ENCODE assay signal across 26 cellular contexts in genomic region chr1:202708456-202709275, GRCh38. TPM values are rescaled to one million over a fixed set of nuclear protein-coding genes. Genes with fewer than 3 reads are reported as not detected.
DNase-seq lines count a peak whose midpoint lies in the region; ATAC-seq lines count a peak whose summit lies in the region.
"Had no signal": no experiment of that assay in that cellular context is flagged by ENCODE, and none has a peak within 500 bp of the region (broad histone marks: within the 10 kb centered on the region; RNA-seq: fewer than 3 reads in every experiment).

No MANE protein-coding gene starts in this region.

- H3K9me3 Mint-ChIP-seq in stimulated activated naive B cell treated with anti-CD40 and anti-IgM and Interleukin-4, amounts not matched to agents 10 μg/mL and 1 μg/mL and 100 μg/mL, for 72 hours, result no peaks in the 10 kb centered on the region
- H3K9me3 Mint-ChIP-seq: activated naive CD8-positive, alpha-beta T cell treated with anti-CD3 and anti-CD28 coated beads, Interleukin-2, amount 10 ng/mL, durations not matched to agents 7 days and 5 days; activated T-cell treated with anti-CD3 and anti-CD28 coated beads, Interleukin-2, amount 50 U/mL, for 72 hours; CD8-positive, alpha-beta T cell; memory B cell; naive B cell had no signal

- ATAC-seq in T-helper 17 cell, result no peak
- ATAC-seq in stimulated activated naive B cell treated with anti-CD40 and anti-IgM and Interleukin-4, amounts not matched to agents 10 μg/mL and 1 μg/mL and 100 μg/mL, for 72 hours (replicated peaks), result no peak
- no peak for ATAC-seq in GM21515 (IDR thresholded peaks at IDR 0.05; ENCODE audit: unreplicated experiment)
- ATAC-seq in HG03159 (IDR thresholded peaks at IDR 0.05; ENCODE audit: unreplicated experiment), result no peak
- ATAC-seq: activated T-cell treated with anti-CD3 and anti-CD28 coated beads, Interleukin-2, amount 50 U/mL, for 72 hours; CD8-positive, alpha-beta T cell; esophagus mucosa; GM12878 had no signal

- peaks cover 10% of the 10 kb centered on the region for H3K36me3 Mint-ChIP-seq in T-helper 17 cell (ENCODE audit: low read depth)
- no peaks in the 10 kb centered on the region for H3K36me3 Mint-ChIP-seq in stimulated activated naive B cell treated with anti-CD40 and anti-IgM and Interleukin-4, amounts not matched to agents 10 μg/mL and 1 μg/mL and 100 μg/mL, for 72 hours
- H3K36me3 Mint-ChIP-seq: activated naive CD8-positive, alpha-beta T cell treated with anti-CD3 and anti-CD28 coated beads, Interleukin-2, amount 10 ng/mL, durations not matched to agents 7 days and 5 days; CD8-positive, alpha-beta T cell; memory B cell had no signal

- H3K4me3 ChIP-seq in H7 (ENCODE audit: insufficient read depth, low read depth, low read length) (no peak overlapping the region), iPS-20b (ENCODE audit: low read length) (peak overlapping the region; percentile 78; the same call in 1 of the 2 replicates)
- H3K4me3 ChIP-seq: GM12878, right lobe of liver had no signal

- H3K27me3 Mint-ChIP-seq in T-helper 17 cell, result peaks cover 76% of the 10 kb centered on the region
- peaks cover 72 to 87% of the 10 kb centered on the region in 2 donors for H3K27me3 Mint-ChIP-seq in stimulated activated naive B cell treated with anti-CD40 and anti-IgM and Interleukin-4, amounts not matched to agents 10 μg/mL and 1 μg/mL and 100 μg/mL, for 72 hours

- H3K36me3 ChIP-seq in H7 (replicated peaks; ENCODE audit: control insufficient read depth, insufficient read depth, low read length) (no peaks in the 10 kb centered on the region), iPS-20b (ENCODE audit: insufficient read depth, low read depth, low read length) (no peaks in the 10 kb centered on the region)
- H3K36me3 ChIP-seq: right lobe of liver, vagina had no signal

- no peak overlapping the region for H3K27ac Mint-ChIP-seq in T-helper 17 cell
- peak overlapping the region; percentile 38 for H3K27ac Mint-ChIP-seq in stimulated activated naive B cell treated with anti-CD40 and anti-IgM and Interleukin-4, amounts not matched to agents 10 μg/mL and 1 μg/mL and 100 μg/mL, for 72 hours
- H3K27ac Mint-ChIP-seq: activated naive CD8-positive, alpha-beta T cell treated with anti-CD3 and anti-CD28 coated beads, Interleukin-2, amount 10 ng/mL, durations not matched to agents 7 days and 5 days; activated T-cell treated with anti-CD3 and anti-CD28 coated beads, Interleukin-2, amount 50 U/mL, for 72 hours; CD8-positive, alpha-beta T cell; memory B cell had no signal

- peaks cover 24% of the 10 kb centered on the region for H3K4me1 ChIP-seq in iPS-20b (ENCODE audit: insufficient read depth, low read length)
- H3K4me1 ChIP-seq: parathyroid adenoma had no signal

- peak overlapping the region; percentile 73; the same call in 1 of the 2 replicates for H3K9ac ChIP-seq in iPS-20b (ENCODE audit: low read depth, low read length)
- H3K9ac ChIP-seq: parathyroid adenoma had no signal

- no peak overlapping the region for H3K27ac ChIP-seq in iPS-20b (ENCODE audit: low read length)
- H3K27ac ChIP-seq: parathyroid adenoma, right lobe of liver, vagina had no signal

- no peaks in the 10 kb centered on the region for H3K4me1 Mint-ChIP-seq in T-helper 17 cell
- H3K4me1 Mint-ChIP-seq in stimulated activated naive B cell treated with anti-CD40 and anti-IgM and Interleukin-4, amounts not matched to agents 10 μg/mL and 1 μg/mL and 100 μg/mL, for 72 hours, result peaks cover 9 to 13% of the 10 kb centered on the region in 2 donors

- DNase-seq in H7 (peak; percentile 34), T-helper 17 cell (no peak), middle frontal gyrus (ENCODE audit: extremely low spot score, low spot score) (no peak)
- DNase-seq in stimulated activated naive B cell treated with anti-CD40 and anti-IgM and Interleukin-4, amounts not matched to agents 10 μg/mL and 1 μg/mL and 100 μg/mL, for 72 hours, result no peak
- DNase-seq: activated naive CD8-positive, alpha-beta T cell treated with anti-CD3 and anti-CD28 coated beads, Interleukin-2, amount 10 ng/mL, durations not matched to agents 7 days and 5 days; activated T-cell treated with anti-CD3 and anti-CD28 coated beads, Interleukin-2, amount 50 U/mL, for 72 hours; CD8-positive, alpha-beta T cell; DMS79; effector memory CD4-positive, alpha-beta T cell; hippocampal formation; KG1; naive B cell; NCI-H146; NCI-H526 treated with DMSO at 0.1 percent for 48 hours; right lobe of liver; stimulated activated CD4-positive, alpha-beta T cell treated with anti-CD3 and anti-CD28 coated beads, Interleukin-15, amount 100 ng/mL, for 24 hours; stimulated activated CD8-positive, alpha-beta memory T cell treated with anti-CD3 and anti-CD28 coated beads, Interleukin-4, amount 100 ng/mL, for 48 hours had no signal

- H3K27me3 ChIP-seq in H7 (ENCODE audit: control insufficient read depth, insufficient read depth, low read length), result peaks cover 31% of the 10 kb centered on the region
- H3K27me3 ChIP-seq in iPS-20b (ENCODE audit: insufficient read depth, low read length), result peaks cover 71% of the 10 kb centered on the region

- H3K9me3 ChIP-seq in T-helper 17 cell (ENCODE audit: control insufficient read depth, low read length, poor library complexity, severe bottlenecking), result no peaks in the 10 kb centered on the region
- H3K9me3 ChIP-seq in iPS-20b (ENCODE audit: insufficient read depth, low read depth, low read length), result no peaks in the 10 kb centered on the region
- H3K9me3 ChIP-seq: right lobe of liver, vagina had no signal

- H3K4me3 Mint-ChIP-seq in T-helper 17 cell, result peak overlapping the region; percentile 75
- peak overlapping the region in 1 of 2 donors; percentile 39 for H3K4me3 Mint-ChIP-seq in stimulated activated naive B cell treated with anti-CD40 and anti-IgM and Interleukin-4, amounts not matched to agents 10 μg/mL and 1 μg/mL and 100 μg/mL, for 72 hours
- H3K4me3 Mint-ChIP-seq: activated naive CD8-positive, alpha-beta T cell treated with anti-CD3 and anti-CD28 coated beads, Interleukin-2, amount 10 ng/mL, durations not matched to agents 7 days and 5 days; CD8-positive, alpha-beta T cell; memory B cell had no signal

RNA-seq across cellular contexts. Expression of gene SYT2, which starts 1.6 kb away (rescaled TPM):
- 2.8 and 3.6 TPM in 2 replicates for total RNA-seq in H7 (2014; rRNA removed; shearing (Covaris generic))
- total RNA-seq in T-helper 17 cell, result not detected
- total RNA-seq: activated CD8-positive, alpha-beta memory T cell treated with anti-CD3 and anti-CD28 coated beads for 36 hours; activated naive CD8-positive, alpha-beta T cell treated with anti-CD3 and anti-CD28 coated beads, Interleukin-2, amount 10 ng/mL, durations not matched to agents 7 days and 5 days; CD8-positive, alpha-beta T cell; esophagus mucosa; GM12878; right lobe of liver; vagina had no signal
